Comparison of ENCODE assay signal across 10 cellular contexts in genomic region chr2:37829202-37829601, GRCh38.
DNase-seq lines count a peak whose midpoint lies in the region; ATAC-seq and TF ChIP-seq lines count a peak whose summit lies in the region.
"Had no signal": no experiment of that assay in that cellular context is flagged by ENCODE, and none has a peak within 500 bp of the region (broad histone marks: within the 10 kb centered on the region; RNA-seq: fewer than 3 reads in every experiment).

No MANE protein-coding gene starts in this region.

- peak; percentile 98 for DNase-seq in GM23248
- DNase-seq in SJCRH30: peak; percentile 30 to 40
- peak; percentile 97 for DNase-seq in fibroblast of peridontal ligament (ENCODE audit: extremely low read depth)
- DNase-seq in prostate gland (ENCODE audit: low spot score): no peak
- DNase-seq in epidermal melanocyte (ENCODE audit: insufficient read length, low spot score): no peak
- DNase-seq in activated effector memory CD4-positive, alpha-beta T cell treated with Interleukin-2 at 50 U/mL for 16 hours: no peak
- no peak for DNase-seq in germinal center (ENCODE audit: low spot score)
- DNase-seq: activated T-cell treated with anti-CD3 and anti-CD28 coated beads, Interleukin-2, amount 50 U/mL, for 48 hours; NCI-H2227 treated with DMSO at 0.1 percent for 48 hours had no signal

- TF ChIP-seq POLR2A in prostate gland (IDR thresholded peaks at IDR 0.05): no peak

- no peaks in the 10 kb centered on the region for H3K27me3 ChIP-seq in GM23248 (replicated peaks; ENCODE audit: insufficient read depth)
- H3K27me3 ChIP-seq in SJCRH30: no peaks in the 10 kb centered on the region
- H3K27me3 ChIP-seq in prostate gland (replicated peaks; ENCODE audit: insufficient read depth): no peaks in the 10 kb centered on the region

- H3K9ac ChIP-seq in GM23248: peak overlapping the region; percentile 71

- intact Hi-C loops in prostate gland (cut with DNase I): no loop called here

- no peaks in the 10 kb centered on the region for H4K20me1 ChIP-seq in GM23248 (ENCODE audit: insufficient read depth)

- 0 out of 2 replicates have a peak overlapping the region, but pooled peaks have one; percentile 6 for H2AFZ ChIP-seq in GM23248

- H3K4me1 ChIP-seq in GM23248 (ENCODE audit: insufficient read depth): peaks cover 41% of the 10 kb centered on the region
- H3K4me1 ChIP-seq in SJCRH30: peaks cover 67% of the 10 kb centered on the region
- H3K4me1 ChIP-seq in prostate gland (replicated peaks): no peaks in the 10 kb centered on the region

- no peak for TF ChIP-seq CTCF in prostate gland (IDR thresholded peaks at IDR 0.05)

- peak overlapping the region; percentile 52 for H3K4me3 ChIP-seq in GM23248
- no peak overlapping the region for H3K4me3 ChIP-seq in SJCRH30
- no peak overlapping the region for H3K4me3 ChIP-seq in prostate gland

- H3K9me2 ChIP-seq in GM23248 (ENCODE audit: insufficient read depth): no peaks in the 10 kb centered on the region

- H3F3A ChIP-seq in GM23248 (ENCODE audit: insufficient read depth): peaks cover 30% of the 10 kb centered on the region

- 0% methylated on average over 2 to 3 of the region's 3 CpGs for WGBS in GM23248 (ENCODE audit: low coverage in 1 of 2, low lambda C conversion rate in 2 of 2, missing lambda C conversion rate in 2 of 2), 2 experiments
- 37% methylated on average over 3 of the region's 3 CpGs for WGBS in prostate gland

- no peaks in the 10 kb centered on the region for H3K79me2 ChIP-seq in GM23248 (ENCODE audit: insufficient read depth)

- peak overlapping the region; percentile 97 for H3K27ac ChIP-seq in GM23248
- peak overlapping the region; percentile 69; the same call in 1 of the 2 replicates for H3K27ac ChIP-seq in SJCRH30
- H3K27ac ChIP-seq in prostate gland: peak overlapping the region; percentile 38 to 61

- ATAC-seq in HG03342 (IDR thresholded peaks at IDR 0.05; ENCODE audit: unreplicated experiment): no peak

- H3K36me3 ChIP-seq in GM23248 (ENCODE audit: low read depth) (no peaks in the 10 kb centered on the region), SJCRH30 (no peaks in the 10 kb centered on the region), prostate gland (no peaks in the 10 kb centered on the region)

- in situ Hi-C loops in GM23248 (cut with MboI): loop anchor here (25.0 kb wide), 1 partner anchor 417 kb away; no protein-coding TSS in a partner anchor

- H3K9me3 ChIP-seq in GM23248 (ENCODE audit: low read depth) (no peaks in the 10 kb centered on the region), SJCRH30 (replicated peaks) (no peaks in the 10 kb centered on the region), prostate gland (no peaks in the 10 kb centered on the region)

- H3K4me2 ChIP-seq in GM23248 (ENCODE audit: unreplicated experiment): peak overlapping the region; percentile 76

Comparison
In these comparisons a context has a peak if more than half of its experiments do, and no peak if none do; other contexts are left out.
1. DNase-seq: peak in GM23248 (single experiment), SJCRH30 (2 of 2) and fibroblast of peridontal ligament (single experiment); none in prostate gland (single experiment), epidermal melanocyte (single experiment), activated effector memory CD4-positive, alpha-beta T cell treated with Interleukin-2 at 50 U/mL for 16 hours (single experiment) and germinal center (single experiment).
2. Peak in every context shown above with its lines, with median percentiles within 50 percentile points of each other: H3K27ac ChIP-seq.